ENCODE assay signal across 11 cellular contexts in genomic region chr17:80277751-80278671, GRCh38. TPM values are rescaled to one million over a fixed set of nuclear protein-coding genes. Genes with fewer than 3 reads are reported as not detected.
DNase-seq lines count a peak whose midpoint lies in the region; ATAC-seq and TF ChIP-seq lines count a peak whose summit lies in the region.
"Had no signal": no experiment of that assay in that cellular context is flagged by ENCODE, and none has a peak within 500 bp of the region (broad histone marks: within the 10 kb centered on the region; RNA-seq: fewer than 3 reads in every experiment).

No MANE protein-coding gene starts in this region.

- peak overlapping the region in 1 of 2 donors; percentile 21 for H3K27ac ChIP-seq in aorta (ENCODE audit: low read depth in 1 of 2, low read length in 2 of 2)
- H3K27ac ChIP-seq: pancreas had no signal

- intact Hi-C loops in aorta (cut with DNase I), result no loop called here

- H3K36me3 ChIP-seq in aorta (ENCODE audit: control insufficient read depth in 1 of 2, insufficient read depth in 2 of 2, low read length in 1 of 2), result peaks cover 0 to 2% of the 10 kb centered on the region in 2 donors
- H3K36me3 ChIP-seq: pancreas had no signal

- H3K4me3 ChIP-seq in choroid plexus epithelial cell (ENCODE audit: low read depth, low read length) (no peak overlapping the region), aorta (ENCODE audit: low read length in 2 of 2) (no peak overlapping the region)
- H3K4me3 ChIP-seq: pancreas had no signal

- H3K27ac Mint-ChIP-seq in activated naive CD4-positive, alpha-beta T cell treated with anti-CD3 and anti-CD28 coated beads, Interleukin-2, amount 50 U/mL, for 72 hours, result peak overlapping the region; percentile 48 to 60

- no peak for TF ChIP-seq CTCF in choroid plexus epithelial cell (conservative IDR thresholded peaks at IDR 0.05; ENCODE audit: low read depth, low read length)

- H3K9me3 ChIP-seq in aorta (ENCODE audit: control insufficient read depth, low read length), result no peaks in the 10 kb centered on the region
- H3K9me3 ChIP-seq: pancreas had no signal

- no peak for DNase-seq in activated naive CD4-positive, alpha-beta T cell treated with anti-CD3 and anti-CD28 coated beads, Interleukin-2, amount 50 U/mL, for 72 hours (ENCODE audit: low spot score in 2 of 2)
- no peak for DNase-seq in activated naive CD4-positive, alpha-beta T cell (lab: John Stamatoyannopoulos, UW)
- DNase-seq in choroid plexus epithelial cell (ENCODE audit: low read depth) (peak; percentile 75), medulla oblongata (ENCODE audit: extremely low spot score) (peak; percentile 23), aorta (peak; percentile 57 to 81), NCI-H1092 treated with DMSO at 0.1 percent for 48 hours (lab: John Stamatoyannopoulos, UW) (no peak)
- DNase-seq: activated CD4-positive, alpha-beta T cell treated with anti-CD3 and anti-CD28 coated beads, Interleukin-2, amount 50 U/mL, for 4 hours; cerebellar nuclear complex; pancreas had no signal

- no peak for ATAC-seq in activated naive CD4-positive, alpha-beta T cell treated with anti-CD3 and anti-CD28 coated beads, Interleukin-2, amount 50 U/mL, for 72 hours
- peak; percentile 17 for ATAC-seq in aorta (ENCODE audit: low FRiP score)
- ATAC-seq in GM19455 (IDR thresholded peaks at IDR 0.05; ENCODE audit: unreplicated experiment), result no peak
- ATAC-seq in GM19463 (IDR thresholded peaks at IDR 0.05; ENCODE audit: unreplicated experiment), result no peak

- no peaks in the 10 kb centered on the region for H3K27me3 ChIP-seq in aorta (ENCODE audit: control insufficient read depth in 1 of 2, insufficient read depth in 2 of 2, low read length in 1 of 2)
- H3K27me3 ChIP-seq: pancreas had no signal

- H3K9me3 Mint-ChIP-seq in activated naive CD4-positive, alpha-beta T cell treated with anti-CD3 and anti-CD28 coated beads, Interleukin-2, amount 50 U/mL, for 72 hours, result no peaks in the 10 kb centered on the region

- WGBS in aorta, 2 donors, result 62 to 63% methylated on average over 33 to 34 of the region's 34 CpGs

- H3K36me3 Mint-ChIP-seq in activated naive CD4-positive, alpha-beta T cell treated with anti-CD3 and anti-CD28 coated beads, Interleukin-2, amount 50 U/mL, for 72 hours, result peaks cover 5 to 22% of the 10 kb centered on the region in 2 donors

- no peaks in the 10 kb centered on the region for H3K4me1 ChIP-seq in aorta (ENCODE audit: control insufficient read depth in 1 of 2, insufficient read depth in 2 of 2, low read length in 2 of 2)
- H3K4me1 ChIP-seq: pancreas had no signal

RNA-seq across cellular contexts. Expression of gene RNF213, which starts 17.4 kb away (rescaled TPM):
- total RNA-seq in activated naive CD4-positive, alpha-beta T cell treated with anti-CD3 and anti-CD28 coated beads, Interleukin-2, amount 50 U/mL, for 72 hours, result 100 to 1,000 TPM; 415 to 602 TPM
- 100 to 1,000 TPM; 160 to 231 TPM for total RNA-seq in aorta
- 10 to 100 TPM; 18.7 to 49.3 TPM for polyA plus RNA-seq in aorta

RNA-seq across cellular contexts. Expression of gene SLC26A11, which starts 57.8 kb away (rescaled TPM):
- total RNA-seq in activated naive CD4-positive, alpha-beta T cell treated with anti-CD3 and anti-CD28 coated beads, Interleukin-2, amount 50 U/mL, for 72 hours, result 10 to 100 TPM in 1 of 2 donors, 1 to 10 TPM in 1; 7.5 to 13.1 TPM
- 10 to 100 TPM; 14.3 to 34.0 TPM for total RNA-seq in aorta
- polyA plus RNA-seq in aorta, result 10 to 100 TPM in 1 of 2 donors, 1 to 10 TPM in 1; 7.3 to 20.7 TPM

RNA-seq across cellular contexts. Expression of gene SGSH, which starts 57.9 kb away (rescaled TPM):
- total RNA-seq in activated naive CD4-positive, alpha-beta T cell treated with anti-CD3 and anti-CD28 coated beads, Interleukin-2, amount 50 U/mL, for 72 hours, result 10 to 100 TPM; 34.8 to 39.0 TPM
- total RNA-seq in aorta, result 10 to 100 TPM; 36.0 to 61.3 TPM
- polyA plus RNA-seq in aorta, result 10 to 100 TPM; 11.1 to 49.4 TPM

Comparison
In these comparisons a context has a peak if more than half of its experiments do, and no peak if none do; other contexts are left out.
1. DNase-seq: peak in choroid plexus epithelial cell (single experiment), medulla oblongata (single experiment) and aorta (2 of 2); none in activated naive CD4-positive, alpha-beta T cell treated with anti-CD3 and anti-CD28 coated beads, Interleukin-2, amount 50 U/mL, for 72 hours (0 of 2), activated naive CD4-positive, alpha-beta T cell (0 of 4) and NCI-H1092 treated with DMSO at 0.1 percent for 48 hours (single experiment).